8 cellular contexts compared by ENCODE assay signal in the genomic region with DNA sequence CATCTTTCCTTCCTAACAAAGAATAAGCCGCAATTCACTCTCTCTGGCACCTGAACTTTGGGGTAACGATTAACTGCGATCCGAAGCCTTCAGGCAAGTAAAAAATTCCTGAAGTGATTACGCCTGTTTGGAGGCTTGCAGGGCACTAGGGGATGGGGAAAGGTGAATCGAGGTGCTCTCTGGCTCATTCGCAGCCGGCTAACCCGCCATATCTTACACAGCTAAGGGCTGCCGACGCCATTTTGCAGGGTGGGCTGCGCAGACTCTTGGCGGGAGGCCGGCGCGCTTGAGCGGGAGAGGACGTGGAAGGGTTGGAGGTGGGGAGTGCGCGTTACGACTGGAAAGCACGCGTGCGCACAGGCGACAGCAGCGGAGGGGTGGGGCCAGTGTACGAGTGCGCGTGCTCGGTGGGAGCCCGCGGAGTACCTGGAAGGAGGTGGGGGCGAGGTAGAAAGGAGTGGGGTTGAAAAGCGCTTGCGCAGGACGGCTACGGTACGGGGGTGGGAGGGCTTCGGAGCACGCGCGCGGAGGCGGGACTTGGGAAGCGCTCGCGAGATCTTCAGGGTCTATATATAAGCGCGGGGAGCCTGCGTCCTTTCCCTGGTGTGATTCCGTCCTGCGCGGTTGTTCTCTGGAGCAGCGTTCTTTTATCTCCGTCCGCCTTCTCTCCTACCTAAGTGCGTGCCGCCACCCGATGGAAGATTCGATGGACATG. TPM values are rescaled to one million over a fixed set of nuclear protein-coding genes. Genes with fewer than 3 reads are reported as not detected.
DNase-seq lines count a peak whose midpoint lies in the region; ATAC-seq lines count a peak whose summit lies in the region.

A gene with protein sequence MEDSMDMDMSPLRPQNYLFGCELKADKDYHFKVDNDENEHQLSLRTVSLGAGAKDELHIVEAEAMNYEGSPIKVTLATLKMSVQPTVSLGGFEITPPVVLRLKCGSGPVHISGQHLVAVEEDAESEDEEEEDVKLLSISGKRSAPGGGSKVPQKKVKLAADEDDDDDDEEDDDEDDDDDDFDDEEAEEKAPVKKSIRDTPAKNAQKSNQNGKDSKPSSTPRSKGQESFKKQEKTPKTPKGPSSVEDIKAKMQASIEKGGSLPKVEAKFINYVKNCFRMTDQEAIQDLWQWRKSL (plus strand): TSS at position 595 of the 715 bp plus-strand sequence. CDS start 100 bp downstream, at position 695.

- peaks cover 41 to 44% of the 10 kb centered on the region in 2 donors for H3K36me3 Mint-ChIP-seq in activated naive CD4-positive, alpha-beta T cell treated with anti-CD3 and anti-CD28 coated beads, Interleukin-2, amount 50 U/mL, for 72 hours

- no peaks in the 10 kb centered on the region for H3K9me3 Mint-ChIP-seq in activated naive CD4-positive, alpha-beta T cell treated with anti-CD3 and anti-CD28 coated beads, Interleukin-2, amount 50 U/mL, for 72 hours

- ATAC-seq in HG02610 (IDR thresholded peaks at IDR 0.05; ENCODE audit: unreplicated experiment): peak; percentile 86
- ATAC-seq in activated naive CD4-positive, alpha-beta T cell treated with anti-CD3 and anti-CD28 coated beads, Interleukin-2, amount 50 U/mL, for 72 hours: peak; percentile 79 to 82

- H3K4me3 ChIP-seq in GM08714 (ENCODE audit: low read length): peak within 1 kb of the TSS; percentile 88

- H3K27ac Mint-ChIP-seq in activated naive CD4-positive, alpha-beta T cell treated with anti-CD3 and anti-CD28 coated beads, Interleukin-2, amount 50 U/mL, for 72 hours: peak within 1 kb of the TSS; percentile 97 to 100

- peak within 1 kb of the TSS; percentile 77 for H3K27ac ChIP-seq in temporal lobe (ENCODE audit: low read depth, low read length)

- DNase-seq in NCI-H1092 treated with DMSO at 0.1 percent for 48 hours (lab: John Stamatoyannopoulos, UW) (peak; percentile 97), SKM-1 (lab: John Stamatoyannopoulos, UW; ENCODE audit: unreplicated experiment) (peak; percentile 98), glomerular endothelial cell (ENCODE audit: extremely low read depth, low read depth, low spot score) (peak; percentile 84), occipital lobe (lab: John Stamatoyannopoulos, UW) (peak; percentile 95)
- peak; percentile 94 to 98 for DNase-seq in activated naive CD4-positive, alpha-beta T cell treated with anti-CD3 and anti-CD28 coated beads, Interleukin-2, amount 50 U/mL, for 72 hours (ENCODE audit: low spot score in 2 of 2)

RNA-seq across cellular contexts. Expression of the gene that starts here (rescaled TPM):
- 1,000 to 10,000 TPM; 2,118 to 2,656 TPM for total RNA-seq in activated naive CD4-positive, alpha-beta T cell treated with anti-CD3 and anti-CD28 coated beads, Interleukin-2, amount 50 U/mL, for 72 hours
- total RNA-seq in glomerular endothelial cell (685 and 753 TPM in 2 replicates), occipital lobe (412 TPM), temporal lobe (261 TPM)

Comparison
In these comparisons a context has a peak if more than half of its experiments do, and no peak if none do; other contexts are left out.
1. Peak in every context shown above with its lines: DNase-seq, ATAC-seq, H3K4me3 ChIP-seq and H3K27ac ChIP-seq.